In genomic region chr18:54783100-54783499, GRCh38 we compare ENCODE assay signal across 22 cellular contexts.
"Had no signal": no experiment of that assay in that cellular context is flagged by ENCODE, and none has a peak within 500 bp of the region (broad histone marks: within the 10 kb centered on the region; RNA-seq: fewer than 3 reads in every experiment).

No MANE protein-coding gene starts in this region.

- H3K27ac ChIP-seq: RWPE1 had no signal

- H3K9me3 ChIP-seq: SK-N-SH had no signal

- DNase-seq: IMR-90; Karpas-422; KG1; MM.1S; NCI-H1092 treated with DMSO at 0.1 percent for 48 hours; NCI-H1436 treated with DMSO at 0.1 percent for 48 hours; NCI-H1694; NCI-H187 treated with DMSO at 0.1 percent for 48 hours; NCI-H2029 treated with DMSO at 0.1 percent for 48 hours; NCI-H2171 treated with DMSO at 0.1 percent for 48 hours; NCI-H2227 treated with DMSO at 0.1 percent for 48 hours; NCI-H446; NCI-H510A; NCI-H526; NCI-H82; NK-92 treated with Interleukin-12 subunit alpha and Interleukin-12 subunit beta, amount 100 ng/mL, for 24 hours; PC-3; SHP77; SK-N-SH; T-helper 1 cell; T-helper 17 cell had no signal
